ENCODE assay signal across 8 cellular contexts in genomic region chr7:25852249-25852994, GRCh38.
DNase-seq lines count a peak whose midpoint lies in the region; ATAC-seq and TF ChIP-seq lines count a peak whose summit lies in the region.

No MANE protein-coding gene starts in this region.

- H3K4me1 Mint-ChIP-seq in T-helper 17 cell: peaks cover 11% of the 10 kb centered on the region

- H3K27ac ChIP-seq in heart right ventricle (peak overlapping the region in 7 of 10 donors; percentile 8 to 84 (median 40)), gastrocnemius medialis (peak overlapping the region; percentile 47 to 90 (median 81))

- peak overlapping the region; percentile 86 for H3K27ac Mint-ChIP-seq in T-helper 17 cell

- peaks cover 55% of the 10 kb centered on the region for H3K27me3 Mint-ChIP-seq in T-helper 17 cell

- in situ Hi-C loops in gastrocnemius medialis (cut with MboI; ENCODE audit: low sequenced_read_pairs in 4 of 4): loop anchor here (5.0 to 25.0 kb wide), 12 partner anchors 278 to 1332 kb away; partner anchors contain the start of genes SKAP2 (in 2 of the 4), HOXA10 (in 1 of the 4) and HOXA11 (in 1 of the 4)

- H3K27me3 ChIP-seq in heart right ventricle (peaks cover 15 to 77% (median 63%) of the 10 kb centered on the region in 7 donors), gastrocnemius medialis (no peaks in the 10 kb centered on the region)

- DNase-seq in T-helper 17 cell (no peak), heart right ventricle (peak in 1 of 2 donors; percentile 36), gastrocnemius medialis (no peak), NAMALWA (ENCODE audit: low spot score) (no peak), iPS-NIHi11 (ENCODE audit: low spot score) (no peak), nucleus accumbens (lab: John Stamatoyannopoulos, UW) (no peak)

- H3K4me1 ChIP-seq in heart right ventricle: peaks cover 6 to 76% (median 44%) of the 10 kb centered on the region in 9 donors
- peaks cover 46 to 54% of the 10 kb centered on the region in 2 donors for H3K4me1 ChIP-seq in gastrocnemius medialis

- no peak for TF ChIP-seq POLR2A in gastrocnemius medialis (IDR thresholded peaks at IDR 0.05)

- TF ChIP-seq CTCF in GM12875 (IDR thresholded peaks at IDR 0.05; ENCODE audit: borderline replicate concordance, insufficient read depth, low read depth, low read length) (no peak), heart right ventricle (IDR thresholded peaks at IDR 0.05) (no peak), gastrocnemius medialis (IDR thresholded peaks at IDR 0.05 in 4 of 5, conservative IDR thresholded peaks at IDR 0.05 in 1 of 5) (no peak)

- H3K4me3 Mint-ChIP-seq in T-helper 17 cell: peak overlapping the region; percentile 89

- H3K36me3 Mint-ChIP-seq in T-helper 17 cell (ENCODE audit: low read depth): peaks cover 5% of the 10 kb centered on the region

- WGBS in heart right ventricle, 2 donors: 15 to 16% methylated on average over 78 of the region's 78 CpGs

- no peaks in the 10 kb centered on the region for H3K36me3 ChIP-seq in heart right ventricle
- H3K36me3 ChIP-seq in gastrocnemius medialis: no peaks in the 10 kb centered on the region

- H3K4me3 ChIP-seq in GM12875 (ENCODE audit: low read depth, low read length) (peak overlapping the region; percentile 21), heart right ventricle (peak overlapping the region in 7 of 10 donors; percentile 7 to 39 (median 25)), gastrocnemius medialis (peak overlapping the region in 2 of 4 donors; percentile 7 to 27)

- H3K9me3 ChIP-seq in T-helper 17 cell (ENCODE audit: control insufficient read depth, low read length, poor library complexity, severe bottlenecking) (peaks cover 20% of the 10 kb centered on the region), heart right ventricle (no peaks in the 10 kb centered on the region), gastrocnemius medialis (no peaks in the 10 kb centered on the region)

- no peak for ATAC-seq in T-helper 17 cell
- peak in 3 of 8 donors; percentile 3 to 33 (median 5) for ATAC-seq in heart right ventricle
- no peak for ATAC-seq in gastrocnemius medialis
- no peak for ATAC-seq in HG03460 (IDR thresholded peaks at IDR 0.05; ENCODE audit: unreplicated experiment)

- intact Hi-C loops in heart right ventricle (cut with DNase I): loop anchor here in 9 of 10 donors (2.0 to 10.0 kb wide), 9 partner anchors 130 to 1302 kb away; partner anchors contain the start of genes HOXA3 (in 1 of the 9) and HOXA7 (in 1 of the 9)
- intact Hi-C loops in gastrocnemius medialis (cut with DNase I; ENCODE audit: low total_unique reads): loop anchor here (10.0 kb wide), 1 partner anchor 728 kb away; the partner anchor contains the start of gene CYCS
